In genomic region chr6:43506171-43506570, GRCh38 we compare ENCODE assay signal across 1 cellular context.
TF ChIP-seq lines count a peak whose summit lies in the region.

No MANE protein-coding gene starts in this region.

TF ChIP-seq in K562, 482 proteins besides CTCF, POLR2A, EP300 and RAD21:
- TF ChIP-seq CC2D1A (IDR thresholded peaks at IDR 0.05) (no peak), SNAPC5 (CRISPR knock-in tag; IDR thresholded peaks at IDR 0.05) (no peak), SMARCA4 (IDR thresholded peaks at IDR 0.05) (no peak), TAF15 (IDR thresholded peaks at IDR 0.05; ENCODE audit: low read depth, low read length) (no peak), PHF21A (IDR thresholded peaks at IDR 0.05; ENCODE audit: borderline replicate concordance, low read depth) (no peak), MTA3 (IDR thresholded peaks at IDR 0.05; ENCODE audit: borderline replicate concordance) (no peak), ZNF583 (CRISPR knock-in tag; IDR thresholded peaks at IDR 0.05) (no peak), ZNF197 (CRISPR knock-in tag; IDR thresholded peaks at IDR 0.05; ENCODE audit: low read depth) (no peak), CHAMP1 (IDR thresholded peaks at IDR 0.05) (no peak)
- TF ChIP-seq, protein P1, sequence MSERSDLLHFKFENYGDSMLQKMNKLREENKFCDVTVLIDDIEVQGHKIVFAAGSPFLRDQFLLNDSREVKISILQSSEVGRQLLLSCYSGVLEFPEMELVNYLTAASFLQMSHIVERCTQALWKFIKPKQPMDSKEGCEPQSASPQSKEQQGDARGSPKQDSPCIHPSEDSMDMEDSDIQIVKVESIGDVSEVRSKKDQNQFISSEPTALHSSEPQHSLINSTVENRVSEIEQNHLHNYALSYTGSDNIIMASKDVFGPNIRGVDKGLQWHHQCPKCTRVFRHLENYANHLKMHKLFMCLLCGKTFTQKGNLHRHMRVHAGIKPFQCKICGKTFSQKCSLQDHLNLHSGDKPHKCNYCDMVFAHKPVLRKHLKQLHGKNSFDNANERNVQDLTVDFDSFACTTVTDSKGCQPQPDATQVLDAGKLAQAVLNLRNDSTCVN (CRISPR knock-in tag; IDR thresholded peaks at IDR 0.05), result no peak
